8 cellular contexts compared by ENCODE assay signal in genomic region chr16:4474192-4474961, GRCh38. TPM values are rescaled to one million over a fixed set of nuclear protein-coding genes. Genes with fewer than 3 reads are reported as not detected.
DNase-seq lines count a peak whose midpoint lies in the region; ATAC-seq and TF ChIP-seq lines count a peak whose summit lies in the region.

NMRAL1 (minus strand) TSS chr16:4474625; CDS start chr16:4474132, 493 bp downstream.

- ATAC-seq in CD4-positive, CD25-positive, alpha-beta regulatory T cell (ENCODE audit: low read depth in 2 of 2), result peak; percentile 62 to 63
- ATAC-seq in GM21423 (IDR thresholded peaks at IDR 0.05; ENCODE audit: unreplicated experiment), result peak; percentile 52

- WGBS in tibial nerve, 2 donors, result 3% methylated on average over 52 to 57 of the region's 60 CpGs

- H3K27ac Mint-ChIP-seq in CD4-positive, CD25-positive, alpha-beta regulatory T cell, result peak within 1 kb of the TSS; percentile 84 to 94 (median 93)

- no peak for TF ChIP-seq CTCF in tibial nerve (IDR thresholded peaks at IDR 0.05)

- peak within 1 kb of the TSS; percentile 90 to 94 (median 91) for H3K4me3 Mint-ChIP-seq in CD4-positive, CD25-positive, alpha-beta regulatory T cell

- no peaks in the 10 kb centered on the region for H3K9me3 ChIP-seq in CD4-positive, CD25-positive, alpha-beta regulatory T cell (ENCODE audit: control insufficient read depth in 2 of 2, low read length in 2 of 2)
- H3K9me3 ChIP-seq in adipocyte (ENCODE audit: control insufficient read depth, low read length), result no peaks in the 10 kb centered on the region
- H3K9me3 ChIP-seq in tibial nerve, result no peaks in the 10 kb centered on the region

- H3K9me3 Mint-ChIP-seq in CD4-positive, CD25-positive, alpha-beta regulatory T cell, result no peaks in the 10 kb centered on the region

- TF ChIP-seq POLR2A in tibial nerve (IDR thresholded peaks at IDR 0.05), result peak; percentile 33 to 66

- peak within 1 kb of the TSS; percentile 84 for H3K9ac ChIP-seq in adipocyte (ENCODE audit: low read length)

- peak; percentile 83 to 96 (median 86) for DNase-seq in CD4-positive, CD25-positive, alpha-beta regulatory T cell
- DNase-seq in NAMALWA (ENCODE audit: low spot score) (peak; percentile 93), T follicular helper cell (ENCODE audit: low read depth) (peak; percentile 83), adipocyte (ENCODE audit: low read depth) (peak; percentile 94), cardiac septum (ENCODE audit: low spot score) (peak; percentile 92), pons (ENCODE audit: low spot score) (peak; percentile 74), tibial nerve (ENCODE audit: low spot score in 2 of 2) (peak; percentile 86 to 87)

- H3K4me1 ChIP-seq in CD4-positive, CD25-positive, alpha-beta regulatory T cell (ENCODE audit: control insufficient read depth, insufficient read depth, low read length, poor library complexity, severe bottlenecking), result peaks cover 47% of the 10 kb centered on the region
- H3K4me1 ChIP-seq in adipocyte (ENCODE audit: control insufficient read depth, insufficient read depth, low read length), result peaks cover 15% of the 10 kb centered on the region
- peaks cover 0 to 39% (median 13%) of the 10 kb centered on the region in 4 donors for H3K4me1 ChIP-seq in tibial nerve

- H3K4me3 ChIP-seq in CD4-positive, CD25-positive, alpha-beta regulatory T cell (ENCODE audit: low read depth, low read length), result peak within 1 kb of the TSS; percentile 82
- H3K4me3 ChIP-seq in adipocyte (ENCODE audit: low read length), result peak within 1 kb of the TSS; percentile 83
- peak within 1 kb of the TSS; percentile 69 to 84 (median 81) for H3K4me3 ChIP-seq in tibial nerve

- peaks cover under 1% of the 10 kb centered on the region for H3K36me3 ChIP-seq in CD4-positive, CD25-positive, alpha-beta regulatory T cell (ENCODE audit: control insufficient read depth, insufficient read depth, low read length)
- H3K36me3 ChIP-seq in adipocyte (ENCODE audit: control insufficient read depth, insufficient read depth, low read length, severe bottlenecking) (no peaks in the 10 kb centered on the region), tibial nerve (peaks cover 0 to 7% (median under 1%) of the 10 kb centered on the region in 3 donors)

- intact Hi-C loops in cardiac septum (cut with DNase I), result no loop called here

- no peaks in the 10 kb centered on the region for H3K27me3 Mint-ChIP-seq in CD4-positive, CD25-positive, alpha-beta regulatory T cell

- H3K36me3 Mint-ChIP-seq in CD4-positive, CD25-positive, alpha-beta regulatory T cell, result peaks cover 3% of the 10 kb centered on the region

- H3K4me1 Mint-ChIP-seq in CD4-positive, CD25-positive, alpha-beta regulatory T cell, result peaks cover 24 to 61% (median 34%) of the 10 kb centered on the region in 4 donors

- peak; percentile 60 to 82 for TF ChIP-seq EP300 in tibial nerve (IDR thresholded peaks at IDR 0.05)

- no peaks in the 10 kb centered on the region for H3K27me3 ChIP-seq in CD4-positive, CD25-positive, alpha-beta regulatory T cell (ENCODE audit: control insufficient read depth, insufficient read depth, low read length)
- H3K27me3 ChIP-seq in adipocyte (replicated peaks; ENCODE audit: control insufficient read depth, insufficient read depth, low read length) (no peaks in the 10 kb centered on the region), tibial nerve (no peaks in the 10 kb centered on the region)

- peak within 1 kb of the TSS; percentile 89 for H3K27ac ChIP-seq in CD4-positive, CD25-positive, alpha-beta regulatory T cell (ENCODE audit: insufficient read depth, low read length, poor library complexity, severe bottlenecking)
- peak within 1 kb of the TSS; percentile 78 to 94 (median 87) for H3K27ac ChIP-seq in tibial nerve

RNA-seq across cellular contexts. Expression of gene NMRAL1, which starts in this region (rescaled TPM):
- total RNA-seq in CD4-positive, CD25-positive, alpha-beta regulatory T cell, result 40.7 TPM
- polyA plus RNA-seq in CD4-positive, CD25-positive, alpha-beta regulatory T cell, result 10 to 100 TPM; 45.6 to 61.7 (median 51.6) TPM
- total RNA-seq in cardiac septum (7.3 TPM), tibial nerve (10 to 100 TPM; 55.5 to 61.8 (median 57.7) TPM)

Comparison
In these comparisons a context has a peak if more than half of its experiments do, and no peak if none do; other contexts are left out.
1. Peak in every context shown above with its lines: DNase-seq, ATAC-seq, H3K4me3 ChIP-seq and H3K27ac ChIP-seq.